In genomic region chr11:11842426-11843008, GRCh38 we compare ENCODE assay signal across 8 cellular contexts. TPM values are rescaled to one million over a fixed set of nuclear protein-coding genes. Genes with fewer than 3 reads are reported as not detected.
DNase-seq lines count a peak whose midpoint lies in the region; ATAC-seq, FAIRE-seq and TF ChIP-seq lines count a peak whose summit lies in the region.

No MANE protein-coding gene starts in this region.

- CTCF ChIA-PET in GM12878 (lab: Yijun Ruan, JAX), result interaction anchor here (0.8 to 13.4 kb wide), 5 partner anchors 19 to 815 kb away, joined by 3 to 211 read pairs (median 3); no protein-coding TSS in a partner anchor

- no peak for TF ChIP-seq CTCF in GM12878 (IDR thresholded peaks at IDR 0.05 in 2 of 3, conservative IDR thresholded peaks at IDR 0.05 in 1 of 3; ENCODE audit: control insufficient read depth in 2 of 3, extremely low read depth in 1 of 3, insufficient read depth in 1 of 3, low read depth in 3 of 3, low read length in 3 of 3)

- H3K9me2 ChIP-seq in GM23248 (ENCODE audit: insufficient read depth) (no peaks in the 10 kb centered on the region), Karpas-422 (replicated peaks; ENCODE audit: insufficient read depth, low read length) (no peaks in the 10 kb centered on the region)

- H2AFZ ChIP-seq in GM23248 (peak overlapping the region; percentile 97), Karpas-422 (ENCODE audit: low read length) (peak overlapping the region; percentile 72), GM12878 (ENCODE audit: control insufficient read depth, low read depth, low read length) (peak overlapping the region; percentile 78)

- ATAC-seq in GM12878 (peak; percentile 71), GM18519 (IDR thresholded peaks at IDR 0.05; ENCODE audit: low FRiP score, unreplicated experiment) (no peak)

- H3K27me3 ChIP-seq in GM23248 (replicated peaks; ENCODE audit: insufficient read depth) (no peaks in the 10 kb centered on the region), Karpas-422 (ENCODE audit: low read length) (no peaks in the 10 kb centered on the region), GM12878 (replicated peaks in 1 of 2; ENCODE audit: control insufficient read depth in 2 of 2, insufficient read depth in 2 of 2, low read length in 1 of 2) (no peaks in the 10 kb centered on the region), iPS-20b (ENCODE audit: insufficient read depth, low read length) (no peaks in the 10 kb centered on the region)

- no peak for TF ChIP-seq RAD21 in GM12878 (IDR thresholded peaks at IDR 0.05; ENCODE audit: insufficient read depth, low read depth, low read length)

- H3K9me3 ChIP-seq in GM23248 (ENCODE audit: low read depth) (no peaks in the 10 kb centered on the region), Karpas-422 (ENCODE audit: low read length) (no peaks in the 10 kb centered on the region), GM12878 (replicated peaks; ENCODE audit: control insufficient read depth, insufficient read depth, low read length) (no peaks in the 10 kb centered on the region), iPS-20b (ENCODE audit: insufficient read depth, low read depth, low read length) (no peaks in the 10 kb centered on the region)

- POLR2A ChIA-PET in GM12878 (lab: Charles Lee), result interaction anchor here (0.6 to 2.2 kb wide), 7 partner anchors 18 to 1033 kb away, joined by 3 to 11 read pairs (median 6); partner anchors contain the start of gene EIF4G2

- H4K20me1 ChIP-seq in GM23248 (ENCODE audit: insufficient read depth) (0 out of 2 replicates have a peak, but pooled peaks cover 12% of the 10 kb centered on the region), Karpas-422 (ENCODE audit: insufficient read depth, low read depth, low read length) (peaks cover 26% of the 10 kb centered on the region; the same call in 1 of the 2 replicates), GM12878 (ENCODE audit: control insufficient read depth, insufficient read depth) (no peaks in the 10 kb centered on the region)

- BruUV-seq in GM12878 (replicated peaks; lab: Mats Ljungman, UMichigan), result TSS peak; percentile 61

- peaks cover 56% of the 10 kb centered on the region for H3K79me2 ChIP-seq in GM23248 (ENCODE audit: insufficient read depth)
- H3K79me2 ChIP-seq in Karpas-422 (ENCODE audit: low read length), result peaks cover 56% of the 10 kb centered on the region
- peaks cover 57% of the 10 kb centered on the region for H3K79me2 ChIP-seq in GM12878 (ENCODE audit: control insufficient read depth, insufficient read depth, low read length)

- WGBS in GM23248 (ENCODE audit: low coverage in 1 of 2, low lambda C conversion rate in 2 of 2, missing lambda C conversion rate in 2 of 2), 2 experiments, result 0 to 1% methylated on average over 12 to 17 of the region's 17 CpGs
- 1% methylated on average over 17 of the region's 17 CpGs for WGBS in GM12878 (ENCODE audit: insufficient coverage, insufficient replicate concordance, low lambda C conversion rate, missing lambda C conversion rate)

- intact Hi-C loops in GM12878 (cut with micrococcal nuclease; ENCODE audit: unreplicated experiment), result loop anchor here (5.0 to 10.0 kb wide), 2 partner anchors 988 to 1035 kb away; partner anchors contain the start of genes EIF4G2 and ZBED5

- H3K4me2 ChIP-seq in GM23248 (ENCODE audit: unreplicated experiment) (peak overlapping the region; percentile 98), Karpas-422 (ENCODE audit: low read depth, low read length, poor library complexity, severe bottlenecking) (peak overlapping the region; percentile 76), GM12878 (ENCODE audit: control insufficient read depth, insufficient read depth) (peak overlapping the region; percentile 58)

- H3K9ac ChIP-seq in GM23248 (peak overlapping the region; percentile 99), Karpas-422 (ENCODE audit: low read length) (peak overlapping the region; percentile 97), GM12878 (ENCODE audit: control insufficient read depth, insufficient read depth, low read length) (peak overlapping the region; percentile 97), iPS-20b (ENCODE audit: low read depth, low read length) (peak overlapping the region; percentile 95)

- RAD21 ChIA-PET in GM12878 (lab: Charles Lee; ENCODE audit: unreplicated experiment), result interaction anchor here (1.1 to 3.0 kb wide), 4 partner anchors 14 to 1033 kb away, joined by 3 to 18 read pairs (median 7); partner anchors contain the start of gene EIF4G2

- H3K36me3 ChIP-seq in GM23248 (ENCODE audit: low read depth), result no peaks in the 10 kb centered on the region
- no peaks in the 10 kb centered on the region for H3K36me3 ChIP-seq in Karpas-422 (ENCODE audit: insufficient read depth, low read length)
- H3K36me3 ChIP-seq in GM12878 (ENCODE audit: control insufficient read depth in 2 of 2, insufficient read depth in 2 of 2, low read length in 1 of 2), result no peaks in the 10 kb centered on the region
- no peaks in the 10 kb centered on the region for H3K36me3 ChIP-seq in iPS-20b (ENCODE audit: insufficient read depth, low read depth, low read length)

- H3F3A ChIP-seq in GM23248 (ENCODE audit: insufficient read depth), result peaks cover 52% of the 10 kb centered on the region

- peak; percentile 63 for DNase-seq in GF-D8 (lab: John Stamatoyannopoulos, UW)
- DNase-seq in GM23248, result peak; percentile 91
- DNase-seq in Karpas-422, result peak; percentile 88
- DNase-seq in SKM-1 treated with dmso at 0.1 percent for 144 hours (lab: John Stamatoyannopoulos, UW; ENCODE audit: unreplicated experiment), result peak; percentile 86
- DNase-seq in GM12878 (ENCODE audit: low read depth, low spot score), result peak; percentile 45
- DNase-seq in stimulated activated CD4-positive, alpha-beta T cell treated with anti-CD3 and anti-CD28 coated beads, Interleukin-12 subunit alpha, Interleukin-12 subunit beta, amount 100 ng/mL, for 48 hours (ENCODE audit: low read depth in 2 of 3, low spot score in 1 of 3), result peak; percentile 40 to 48 (median 42)

- H3K4me1 ChIP-seq in GM23248 (ENCODE audit: insufficient read depth) (peaks cover 43% of the 10 kb centered on the region), Karpas-422 (ENCODE audit: low read length) (peaks cover 52% of the 10 kb centered on the region), GM12878 (ENCODE audit: control insufficient read depth, insufficient read depth, low read length) (peaks cover 2% of the 10 kb centered on the region; the same call in 1 of the 2 replicates), iPS-20b (ENCODE audit: insufficient read depth, low read length) (peaks cover 26% of the 10 kb centered on the region; the same call in 1 of the 2 replicates)

- 0 out of 4 replicates have a peak, but pooled peaks of 1 of the 2 experiments have one; percentile 12 for TF ChIP-seq EP300 in GM12878 (IDR thresholded peaks at IDR 0.05; ENCODE audit: borderline replicate concordance in 1 of 2, control insufficient read depth in 1 of 2, low read depth in 2 of 2, low read length in 2 of 2)

- FAIRE-seq in GM12878 (lab: Jason Lieb, UNC), result peak; percentile 13

- H3K27ac ChIP-seq in GM23248 (peak overlapping the region; percentile 99), Karpas-422 (ENCODE audit: low read length) (peak overlapping the region; percentile 75), GM12878 (ENCODE audit: control insufficient read depth, insufficient read depth) (peak overlapping the region; percentile 96), iPS-20b (ENCODE audit: low read length) (peak overlapping the region; percentile 61)

- no peak for TF ChIP-seq POLR2A in GM12878 (IDR thresholded peaks at IDR 0.05; ENCODE audit: low read depth, low read length)

- H3K4me3 ChIP-seq in GM23248 (peak overlapping the region; percentile 88), Karpas-422 (ENCODE audit: low read length) (peak overlapping the region; percentile 96), GM12878 (peak overlapping the region; percentile 77), iPS-20b (ENCODE audit: low read length) (peak overlapping the region; percentile 88)

- SMC1A ChIA-PET in GM12878 (lab: Charles Lee; ENCODE audit: uncharacterized antibody, unreplicated experiment), result interaction anchor here (0.6 to 4.2 kb wide), 8 partner anchors 13 to 60 kb away, joined by 3 to 29 read pairs (median 8); no protein-coding TSS in a partner anchor

- in situ Hi-C loops in GM23248 (cut with MboI), result no loop called here
- in situ Hi-C loops in GM12878 (cut with MboI), result no loop called here

TF ChIP-seq in GM12878, 131 proteins besides CTCF, POLR2A, EP300 and RAD21 (continues in another document):
- TF ChIP-seq SIX5 (IDR thresholded peaks at IDR 0.05; ENCODE audit: low read depth, low read length, severe bottlenecking) (no peak), ELK1 (IDR thresholded peaks at IDR 0.05; ENCODE audit: low read depth, low read length) (no peak), RFX5 (IDR thresholded peaks at IDR 0.05; ENCODE audit: low read depth, low read length) (0 out of 2 replicates have a peak, but pooled peaks have one; percentile 2)

RNA-seq across cellular contexts. Expression of gene USP47, which starts 0.7 kb away (rescaled TPM):
- 53.0 and 58.8 TPM in 2 replicates for total RNA-seq in GM23248 (2014; rRNA removed; shearing (Covaris generic))
- polyA plus RNA-seq in GM23248 (2016; fragmentation: Nextera tagmentation; extraction: Ambion mirVana), result 35.9 and 36.3 TPM in 2 replicates
- 47.8 and 61.2 TPM in 2 replicates for total RNA-seq in Karpas-422 (2014; rRNA removed; shearing (Covaris generic); ENCODE audit: low replicate concordance)
- total RNA-seq in GM12878 (2013; cell fraction: nucleolus; rRNA removed), result 213 and 244 TPM in 2 replicates
- total RNA-seq in GM12878 (2014; rRNA removed), result 50.0 and 54.0 TPM in 2 replicates
- 54.0 and 54.2 TPM in 2 replicates for total RNA-seq in GM12878 (2014; rRNA removed; fragmentation: Illumina TruSeq; extraction: Trizol)
- 28.7 and 33.9 TPM in 2 replicates for total RNA-seq in GM12878 (2021)
- 16.6 TPM for polyA plus RNA-seq in GM12878 (2011; ENCODE audit: low read depth)
- polyA plus RNA-seq in GM12878 (2011; rRNA removed), result 25.7 and 42.5 TPM in 2 replicates
- polyA plus RNA-seq in GM12878 (2011; cell fraction: cytosol; rRNA removed), result 8.9 and 10.5 TPM in 2 replicates
- polyA plus RNA-seq in GM12878 (2011; cell fraction: nucleus; rRNA removed), result 35.4 and 37.1 TPM in 2 replicates
- polyA plus RNA-seq in GM12878 (2012), result 25.5 and 29.9 TPM in 2 replicates
- 34.4 and 53.3 TPM in 2 replicates for polyA plus RNA-seq in GM12878 (2014; fragmentation: Illumina TruSeq; extraction: Trizol)
- 10 to 100 TPM; 13.9 to 14.8 TPM for polyA plus RNA-seq in GM12878 (2014; fragmentation: Nextera tagmentation; extraction: Ambion mirVana)
- polyA plus RNA-seq in GM12878 (2014; rRNA removed), result 23.1 and 27.2 TPM in 2 replicates
- 10 to 100 TPM; 36.2 to 38.8 TPM for polyA plus RNA-seq in GM12878 (2016; fragmentation: Nextera tagmentation; extraction: Ambion mirVana)
- polyA minus RNA-seq in GM12878 (2011; rRNA and poly(A)+ RNA removed), result 34.3 and 45.4 TPM in 2 replicates
- polyA minus RNA-seq in GM12878 (2011; cell fraction: cytosol; rRNA and poly(A)+ RNA removed), result 11.1 and 13.4 TPM in 2 replicates
- polyA minus RNA-seq in GM12878 (2011; cell fraction: nucleus; rRNA and poly(A)+ RNA removed), result 57.3 and 80.4 TPM in 2 replicates
